Comparison of ENCODE assay signal across 32 cellular contexts in the genomic region with DNA sequence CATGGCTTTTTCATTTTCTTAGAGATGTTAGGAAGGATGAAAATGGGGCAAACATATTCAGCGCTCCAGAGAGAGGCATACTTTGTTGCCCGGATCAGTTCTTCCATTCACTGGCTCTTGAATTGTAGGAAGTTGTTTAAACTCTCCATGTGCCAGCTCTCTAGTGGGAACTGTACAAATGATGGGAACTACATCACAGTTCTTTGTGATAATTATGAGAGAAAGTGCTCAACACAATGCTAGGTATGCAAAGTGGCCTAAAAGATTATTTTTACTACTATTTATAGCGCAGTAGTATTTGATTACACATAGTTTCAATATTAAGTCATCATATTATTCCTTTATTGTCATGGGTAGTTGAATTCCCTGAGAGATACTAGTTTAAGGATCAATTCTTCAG.
"Had no signal": no experiment of that assay in that cellular context is flagged by ENCODE, and none has a peak within 500 bp of the region (broad histone marks: within the 10 kb centered on the region; RNA-seq: fewer than 3 reads in every experiment).

No MANE protein-coding gene starts in this region.

- H3K27ac ChIP-seq: ascending aorta, body of pancreas, breast epithelium, VCaP had no signal

- H3K36me3 ChIP-seq: ascending aorta, breast epithelium, MG63 had no signal

- H3K9me3 ChIP-seq: ascending aorta, body of pancreas, breast epithelium, MG63 had no signal

- DNase-seq: activated B cell treated with CpG ODN at 0.5 μM for 24 hours; activated CD4-positive, alpha-beta memory T cell treated with anti-CD3 and anti-CD28 coated beads for 36 hours; activated CD4-positive, alpha-beta T cell treated with anti-CD3 and anti-CD28 coated beads for 4 hours; activated CD4-positive, alpha-beta T cell treated with anti-CD3 and anti-CD28 coated beads, Interleukin-2, amount 50 U/mL, for 1 hour; activated CD4-positive, CD25-positive, alpha-beta regulatory T cell treated with anti-CD3 and anti-CD28 coated beads, Interleukin-2, amount 50 U/mL, for 72 hours; activated CD8-positive, alpha-beta memory T cell treated with anti-CD3 and anti-CD28 coated beads, Interleukin-2, amount 50 U/mL, for 4 hours; activated effector memory CD4-positive, alpha-beta T cell treated with Interleukin-2 at 50 U/mL for 16 hours; activated naive CD4-positive, alpha-beta T cell; activated naive CD4-positive, alpha-beta T cell treated with anti-CD3 and anti-CD28 coated beads, Interleukin-2, amount 50 U/mL, for 16 hours; activated naive CD8-positive, alpha-beta T cell treated with anti-CD3 and anti-CD28 coated beads for 36 hours; activated T-cell treated with anti-CD3 and anti-CD28 coated beads for 4 hours; activated T-cell treated with anti-CD3 and anti-CD28 coated beads, Interleukin-2, amount 50 U/mL, for 48 hours; amniotic stem cell; body of pancreas; Karpas-422; KBM-7; MG63; NCI-H1048; NCI-H1105 treated with DMSO at 0.1 percent for 48 hours; NCI-H1436; NCI-H1694; NCI-H345; NCI-H524 treated with DMSO at 0.1 percent for 48 hours; SIG-M5; SW 1271; T-helper 1 cell; T-helper 2 cell; T-helper 9 cell had no signal

- ATAC-seq: body of pancreas, Panc1 had no signal

- H3K4me3 ChIP-seq: ascending aorta, body of pancreas, breast epithelium, MG63 had no signal

- H3K27me3 ChIP-seq: ascending aorta, body of pancreas, breast epithelium, MG63 had no signal

- H3K4me1 ChIP-seq: ascending aorta, body of pancreas, breast epithelium had no signal
